ENCODE assay signal across 18 cellular contexts in genomic region chr22:23527971-23528740, GRCh38. TPM values are rescaled to one million over a fixed set of nuclear protein-coding genes. Genes with fewer than 3 reads are reported as not detected.
DNase-seq lines count a peak whose midpoint lies in the region; TF ChIP-seq lines count a peak whose summit lies in the region.
"Had no signal": no experiment of that assay in that cellular context is flagged by ENCODE, and none has a peak within 500 bp of the region (broad histone marks: within the 10 kb centered on the region; RNA-seq: fewer than 3 reads in every experiment).

No MANE protein-coding gene starts in this region.

- H3K27me3 ChIP-seq in neuronal stem cell (ENCODE audit: control insufficient read depth in 3 of 3, insufficient read depth in 3 of 3, low read depth in 1 of 3, low read length in 3 of 3), result no peaks in the 10 kb centered on the region

- no peaks in the 10 kb centered on the region for H3K36me3 ChIP-seq in neuronal stem cell (replicated peaks in 1 of 2; ENCODE audit: control insufficient read depth in 2 of 2, insufficient read depth in 2 of 2, low read length in 2 of 2)
- H3K36me3 ChIP-seq: HAP-1 had no signal

- peaks cover 3% of the 10 kb centered on the region for H3K36me3 Mint-ChIP-seq in chondrocyte (ENCODE audit: low read depth)
- H3K36me3 Mint-ChIP-seq in activated naive CD4-positive, alpha-beta T cell treated with anti-CD3 and anti-CD28 coated beads for 36 hours (ENCODE audit: low read depth), result no peaks in the 10 kb centered on the region

- TF ChIP-seq CTCF in chondrocyte (IDR thresholded peaks at IDR 0.05), result no peak

- H2BK120ac ChIP-seq in neuronal stem cell (ENCODE audit: low read depth, low read length), result no peak overlapping the region

- H3K4me3 Mint-ChIP-seq in chondrocyte (ENCODE audit: unreplicated experiment), result no peak overlapping the region
- no peak overlapping the region for H3K4me3 Mint-ChIP-seq in activated naive CD4-positive, alpha-beta T cell treated with anti-CD3 and anti-CD28 coated beads for 36 hours
- H3K4me3 Mint-ChIP-seq: stimulated activated naive CD8-positive, alpha-beta T cell treated with anti-CD3 and anti-CD28 coated beads, Interleukin-15, amount 100 ng/mL, for 72 hours had no signal

- H3K27ac Mint-ChIP-seq in chondrocyte (ENCODE audit: unreplicated experiment), result no peak overlapping the region
- no peak overlapping the region for H3K27ac Mint-ChIP-seq in activated naive CD4-positive, alpha-beta T cell treated with anti-CD3 and anti-CD28 coated beads for 36 hours
- H3K27ac Mint-ChIP-seq: stimulated activated naive CD8-positive, alpha-beta T cell treated with anti-CD3 and anti-CD28 coated beads, Interleukin-15, amount 100 ng/mL, for 72 hours had no signal

- H4K91ac ChIP-seq in neuronal stem cell (ENCODE audit: low read depth, low read length, poor library complexity), result peak overlapping the region; percentile 77

- H3K4me1 ChIP-seq in neuronal stem cell (ENCODE audit: control insufficient read depth in 2 of 2, insufficient read depth in 1 of 2, low read depth in 1 of 2, low read length in 2 of 2), result peaks cover 17 to 19% of the 10 kb centered on the region in 2 donors
- H3K4me1 ChIP-seq: HAP-1, parathyroid adenoma had no signal

- no peak overlapping the region for H3K9ac ChIP-seq in neuronal stem cell (ENCODE audit: low read depth, low read length, poor library complexity)
- H3K9ac ChIP-seq: parathyroid adenoma had no signal

- H3K27me3 Mint-ChIP-seq in chondrocyte (ENCODE audit: low read depth), result peaks cover 4% of the 10 kb centered on the region
- peaks cover 5% of the 10 kb centered on the region for H3K27me3 Mint-ChIP-seq in activated naive CD4-positive, alpha-beta T cell treated with anti-CD3 and anti-CD28 coated beads for 36 hours (ENCODE audit: low read depth)

- no peak overlapping the region for H2BK12ac ChIP-seq in neuronal stem cell (ENCODE audit: low read length)

- H3K4me1 Mint-ChIP-seq in chondrocyte (ENCODE audit: low read depth), result peaks cover 1% of the 10 kb centered on the region
- no peaks in the 10 kb centered on the region for H3K4me1 Mint-ChIP-seq in activated naive CD4-positive, alpha-beta T cell treated with anti-CD3 and anti-CD28 coated beads for 36 hours (ENCODE audit: low read depth)
- H3K4me1 Mint-ChIP-seq: stimulated activated naive CD8-positive, alpha-beta T cell treated with anti-CD3 and anti-CD28 coated beads, Interleukin-15, amount 100 ng/mL, for 72 hours had no signal

- no peaks in the 10 kb centered on the region for H3K9me3 ChIP-seq in neuronal stem cell (replicated peaks in 1 of 2; ENCODE audit: control insufficient read depth in 2 of 2, insufficient read depth in 1 of 2, low read depth in 1 of 2, low read length in 2 of 2)
- H3K9me3 ChIP-seq: HAP-1 had no signal

- no peak overlapping the region for H3K4ac ChIP-seq in neuronal stem cell (ENCODE audit: low read length)

- H3K4me2 ChIP-seq in neuronal stem cell (ENCODE audit: insufficient read depth, low read length, poor library complexity, severe bottlenecking), result no peak overlapping the region
- H3K4me2 ChIP-seq: smooth muscle cell had no signal

- H3K9me3 Mint-ChIP-seq in chondrocyte (ENCODE audit: low read depth), result no peaks in the 10 kb centered on the region
- no peaks in the 10 kb centered on the region for H3K9me3 Mint-ChIP-seq in activated naive CD4-positive, alpha-beta T cell treated with anti-CD3 and anti-CD28 coated beads for 36 hours
- H3K9me3 Mint-ChIP-seq: stimulated activated naive CD8-positive, alpha-beta T cell treated with anti-CD3 and anti-CD28 coated beads, Interleukin-15, amount 100 ng/mL, for 72 hours had no signal

- peak overlapping the region; percentile 62 for H2BK15ac ChIP-seq in neuronal stem cell (ENCODE audit: low read length)

- no peak overlapping the region for H2AK5ac ChIP-seq in neuronal stem cell (ENCODE audit: low read depth, low read length)

- H3K4me3 ChIP-seq in neuronal stem cell (ENCODE audit: low read length in 2 of 2), result no peak overlapping the region
- H3K4me3 ChIP-seq: coronary artery, HAP-1, smooth muscle cell had no signal

- DNase-seq in D341Med (ENCODE audit: low spot score) (peak; percentile 10), NOMO-1 treated with DMSO at 0.1 percent for 48 hours (lab: John Stamatoyannopoulos, UW; ENCODE audit: unreplicated experiment) (peak; percentile 86), chondrocyte (ENCODE audit: low spot score) (peak; percentile 56), neuronal stem cell (ENCODE audit: low spot score) (no peak), NCI-H187 (lab: John Stamatoyannopoulos, UW) (no peak), NCI-H128 (lab: John Stamatoyannopoulos, UW; ENCODE audit: unreplicated experiment) (no peak)
- DNase-seq in activated naive CD4-positive, alpha-beta T cell treated with anti-CD3 and anti-CD28 coated beads for 36 hours, result no peak
- DNase-seq in stimulated activated naive CD4-positive, alpha-beta T cell treated with Interleukin-2 at 50 U/mL for 16 hours (lab: John Stamatoyannopoulos, UW), result no peak
- DNase-seq: activated effector memory CD4-positive, alpha-beta T cell treated with anti-CD3 and anti-CD28 coated beads, Interleukin-2, amount 50 U/mL, for 16 hours; NCI-H1105; NK-92 treated with Interleukin-12 subunit alpha and Interleukin-12 subunit beta, amount 100 ng/mL, for 24 hours; stimulated activated naive CD8-positive, alpha-beta T cell treated with anti-CD3 and anti-CD28 coated beads, Interleukin-15, amount 100 ng/mL, for 72 hours had no signal

- no peak overlapping the region for H4K8ac ChIP-seq in neuronal stem cell (ENCODE audit: low read depth, low read length)

- H3K18ac ChIP-seq in neuronal stem cell (ENCODE audit: low read length), result peak overlapping the region; percentile 29

- no peak overlapping the region for H3K23ac ChIP-seq in neuronal stem cell (ENCODE audit: low read depth, low read length, poor library complexity)

- no CpG with 5 or more reads among the region's 19 CpGs for WGBS in neuronal stem cell (ENCODE audit: extremely low coverage in 2 of 2, insufficient read length in 2 of 2, insufficient replicate concordance in 1 of 2), 2 donors

- H3K79me1 ChIP-seq in neuronal stem cell (ENCODE audit: low read depth, low read length), result peaks cover 1% of the 10 kb centered on the region

- intact Hi-C loops in activated naive CD4-positive, alpha-beta T cell treated with anti-CD3 and anti-CD28 coated beads for 36 hours (cut with micrococcal nuclease), result no loop called here

- CTCF ChIA-PET in activated naive CD4-positive, alpha-beta T cell treated with anti-CD3 and anti-CD28 coated beads for 36 hours (lab: Charles Lee), result no interaction called here

- H2AFZ ChIP-seq in neuronal stem cell (ENCODE audit: low read length), result no peak overlapping the region
- H2AFZ ChIP-seq: parathyroid adenoma had no signal

- no peak overlapping the region for H2BK5ac ChIP-seq in neuronal stem cell (ENCODE audit: low read length)

- no peak overlapping the region for H3K27ac ChIP-seq in neuronal stem cell (replicated peaks; ENCODE audit: low read length)
- H3K27ac ChIP-seq: coronary artery, parathyroid adenoma had no signal

- no peak overlapping the region for H3K14ac ChIP-seq in neuronal stem cell (ENCODE audit: low read length)

RNA-seq across cellular contexts. Expression of gene IGLL1, which starts 51.9 kb away (rescaled TPM):
- not detected in 3 replicates for total RNA-seq in chondrocyte
- polyA plus RNA-seq in neuronal stem cell (2013, experiment 1 of 2), result not detected
- not detected for polyA plus RNA-seq in neuronal stem cell (2013, experiment 2 of 2)
- total RNA-seq in activated naive CD4-positive, alpha-beta T cell treated with anti-CD3 and anti-CD28 coated beads for 36 hours, result not detected
- total RNA-seq: epithelial cell of proximal tubule, SK-MEL-5, smooth muscle cell had no signal
- polyA plus RNA-seq: smooth muscle cell had no signal

Comparison
In these comparisons a context has a peak if more than half of its experiments do, and no peak if none do; other contexts are left out.
1. DNase-seq: peak in D341Med (single experiment), NOMO-1 treated with DMSO at 0.1 percent for 48 hours (single experiment) and chondrocyte (single experiment); none in neuronal stem cell (single experiment), activated naive CD4-positive, alpha-beta T cell treated with anti-CD3 and anti-CD28 coated beads for 36 hours (single experiment), NCI-H187 (0 of 2), NCI-H128 (single experiment) and stimulated activated naive CD4-positive, alpha-beta T cell treated with Interleukin-2 at 50 U/mL for 16 hours (single experiment).